9 cellular contexts compared by ENCODE assay signal in the genomic region with DNA sequence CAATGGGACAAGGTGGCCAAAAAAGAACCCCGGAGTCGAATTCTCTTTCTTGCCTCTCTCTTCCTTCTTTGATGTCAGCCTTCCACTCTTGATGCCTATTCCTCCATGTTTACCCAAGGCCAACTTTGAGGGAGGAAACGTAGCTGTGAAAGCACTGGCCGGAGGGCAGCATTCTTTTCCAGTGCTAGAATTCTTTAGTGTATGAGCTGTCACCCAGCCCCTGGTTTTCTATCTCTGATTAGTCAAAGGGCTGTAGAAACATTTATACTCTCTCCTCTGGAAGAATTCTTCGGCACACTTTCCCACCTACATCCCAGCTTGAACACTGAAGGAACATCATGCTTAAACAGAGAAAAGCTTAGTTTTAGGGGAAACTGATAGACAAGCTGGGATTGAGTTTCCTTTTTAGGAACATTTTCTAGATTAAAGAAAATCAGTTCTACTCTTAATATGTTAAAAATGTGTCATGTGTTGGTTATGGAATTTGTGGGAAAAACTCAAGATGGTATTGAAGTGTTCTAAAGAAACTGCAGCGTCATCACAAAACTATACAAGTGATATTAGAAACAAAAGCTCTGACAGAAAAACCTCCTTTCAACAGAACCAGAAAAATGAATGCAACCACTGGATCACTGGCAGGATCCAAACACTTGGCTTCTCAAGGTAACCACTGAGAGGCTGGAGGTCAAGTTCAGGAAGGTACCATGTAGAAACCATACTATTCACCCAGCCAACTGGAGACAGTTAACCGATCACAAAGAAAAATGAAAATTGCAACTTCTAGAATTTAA. TPM values are rescaled to one million over a fixed set of nuclear protein-coding genes. Genes with fewer than 3 reads are reported as not detected.
DNase-seq lines count a peak whose midpoint lies in the region; ATAC-seq and TF ChIP-seq lines count a peak whose summit lies in the region.
"Had no signal": no experiment of that assay in that cellular context is flagged by ENCODE, and none has a peak within 500 bp of the region (broad histone marks: within the 10 kb centered on the region; RNA-seq: fewer than 3 reads in every experiment).

No MANE protein-coding gene starts in this region.

- no peaks in the 10 kb centered on the region for H3K36me3 Mint-ChIP-seq in activated naive CD4-positive, alpha-beta T cell treated with anti-CD3 and anti-CD28 coated beads, Interleukin-2, amount 50 U/mL, for 72 hours

- no peak for ATAC-seq in activated naive CD4-positive, alpha-beta T cell treated with anti-CD3 and anti-CD28 coated beads, Interleukin-2, amount 50 U/mL, for 72 hours
- no peak for ATAC-seq in esophagus mucosa

- in situ Hi-C loops in astrocyte of the cerebellum (cut with HindIII; ENCODE audit: low sequenced_read_pairs), result no loop called here

- TF ChIP-seq CTCF in HFF-Myc (IDR thresholded peaks at IDR 0.05; ENCODE audit: low read depth, low read length, missing control alignments), result no peak
- TF ChIP-seq CTCF in astrocyte of the cerebellum (IDR thresholded peaks at IDR 0.05; ENCODE audit: low read depth, low read length, missing control alignments), result no peak
- no peak for TF ChIP-seq CTCF in spleen (IDR thresholded peaks at IDR 0.05 in 8 of 11, conservative IDR thresholded peaks at IDR 0.05 in 3 of 11)

- H3K36me3 ChIP-seq in iPS-20b (ENCODE audit: insufficient read depth, low read depth, low read length), result no peaks in the 10 kb centered on the region
- H3K36me3 ChIP-seq in spleen, result no peaks in the 10 kb centered on the region

- peaks cover 25% of the 10 kb centered on the region; the same call in 1 of the 2 replicates for H3K4me1 ChIP-seq in iPS-20b (ENCODE audit: insufficient read depth, low read length)
- peaks cover 12 to 22% (median 19%) of the 10 kb centered on the region in 6 donors for H3K4me1 ChIP-seq in spleen

- H3K9me3 Mint-ChIP-seq in activated naive CD4-positive, alpha-beta T cell treated with anti-CD3 and anti-CD28 coated beads, Interleukin-2, amount 50 U/mL, for 72 hours, result no peaks in the 10 kb centered on the region

- H3K9ac ChIP-seq in iPS-20b (ENCODE audit: low read depth, low read length), result peak overlapping the region; percentile 49; the same call in 1 of the 2 replicates

- TF ChIP-seq POLR2A in spleen (IDR thresholded peaks at IDR 0.05), result no peak

- no peak overlapping the region for H3K27ac Mint-ChIP-seq in activated naive CD4-positive, alpha-beta T cell treated with anti-CD3 and anti-CD28 coated beads, Interleukin-2, amount 50 U/mL, for 72 hours

- 75 to 85% (median 76%) methylated on average over 7 of the region's 7 CpGs for WGBS in spleen, 5 donors

- H3K4me3 ChIP-seq in HFF-Myc (replicated peaks; ENCODE audit: low read depth, low read length), result no peak overlapping the region
- no peak overlapping the region for H3K4me3 ChIP-seq in astrocyte of the cerebellum (ENCODE audit: low read depth, low read length)
- peak overlapping the region; percentile 53; the same call in 1 of the 2 replicates for H3K4me3 ChIP-seq in iPS-20b (ENCODE audit: low read length)
- H3K4me3 ChIP-seq in spleen, result no peak overlapping the region

- H3K27ac ChIP-seq in iPS-20b (ENCODE audit: low read length), result no peak overlapping the region
- H3K27ac ChIP-seq in spleen, result peak overlapping the region in 6 of 8 donors; percentile 2 to 39 (median 35)

- no peaks in the 10 kb centered on the region for H3K27me3 ChIP-seq in iPS-20b (ENCODE audit: insufficient read depth, low read length)
- no peaks in the 10 kb centered on the region for H3K27me3 ChIP-seq in spleen (replicated peaks in 1 of 7)

- intact Hi-C loops in spleen (cut with DNase I; ENCODE audit: low total_unique reads), result no loop called here

- DNase-seq in HFF-Myc (ENCODE audit: extremely low read depth, low read depth), result peak; percentile 70
- DNase-seq in astrocyte of the cerebellum (ENCODE audit: low read depth), result peak; percentile 90
- DNase-seq in spleen, result no peak
- DNase-seq in NCI-H526 treated with DMSO at 0.1 percent for 48 hours (lab: John Stamatoyannopoulos, UW), result no peak
- no peak for DNase-seq in activated naive CD4-positive, alpha-beta T cell treated with anti-CD3 and anti-CD28 coated beads, Interleukin-2, amount 50 U/mL, for 72 hours (ENCODE audit: low spot score in 2 of 2)
- DNase-seq in NCI-H2196 (lab: John Stamatoyannopoulos, UW; ENCODE audit: unreplicated experiment), result no peak
- DNase-seq: Kasumi-1 had no signal

- H3K9me3 ChIP-seq in iPS-20b (ENCODE audit: insufficient read depth, low read depth, low read length), result no peaks in the 10 kb centered on the region
- H3K9me3 ChIP-seq in spleen, result peaks cover 0 to 10% (median 7%) of the 10 kb centered on the region in 8 donors

RNA-seq across cellular contexts. Expression of gene UTRN, which starts 20.7 kb away (rescaled TPM):
- total RNA-seq in spleen (100 to 1,000 TPM; 273 to 539 (median 391) TPM), esophagus mucosa (44.0 TPM)
- polyA plus RNA-seq in spleen, result 10 to 100 TPM; 15.4 to 29.1 (median 16.7) TPM
- total RNA-seq in activated naive CD4-positive, alpha-beta T cell treated with anti-CD3 and anti-CD28 coated beads, Interleukin-2, amount 50 U/mL, for 72 hours, result 10 to 100 TPM; 56.9 to 63.4 TPM

Comparison
In these comparisons a context has a peak if more than half of its experiments do, and no peak if none do; other contexts are left out.
1. DNase-seq: peak in HFF-Myc (single experiment) and astrocyte of the cerebellum (single experiment); none in spleen (single experiment), NCI-H526 treated with DMSO at 0.1 percent for 48 hours (single experiment), activated naive CD4-positive, alpha-beta T cell treated with anti-CD3 and anti-CD28 coated beads, Interleukin-2, amount 50 U/mL, for 72 hours (0 of 2) and NCI-H2196 (single experiment).